18 cellular contexts compared by ENCODE assay signal in genomic region chr12:4246116-4246515, GRCh38. TPM values are rescaled to one million over a fixed set of nuclear protein-coding genes. Genes with fewer than 3 reads are reported as not detected.
DNase-seq lines count a peak whose midpoint lies in the region; TF ChIP-seq lines count a peak whose summit lies in the region.
"Had no signal": no experiment of that assay in that cellular context is flagged by ENCODE, and none has a peak within 500 bp of the region (broad histone marks: within the 10 kb centered on the region; RNA-seq: fewer than 3 reads in every experiment).

No MANE protein-coding gene starts in this region.

- H3K9me3 ChIP-seq in OCI-LY3 (ENCODE audit: insufficient read depth, low read length) (no peaks in the 10 kb centered on the region), tibial nerve (no peaks in the 10 kb centered on the region)
- H3K9me3 ChIP-seq: left lung had no signal

- peak overlapping the region; percentile 78 for H3K9ac ChIP-seq in OCI-LY3 (ENCODE audit: low read length)

- 28 to 31% methylated on average over 5 of the region's 5 CpGs for WGBS in tibial nerve, 2 donors

- H3K27ac ChIP-seq in OCI-LY3 (ENCODE audit: low read length) (peak overlapping the region; percentile 98), caudate nucleus (ENCODE audit: low read depth, low read length) (no peak overlapping the region), tibial nerve (peak overlapping the region in 1 of 4 donors; percentile 8)
- H3K27ac ChIP-seq: cardiac muscle cell, left lung had no signal

- H3K4me1 Mint-ChIP-seq in CD14-positive monocyte (peaks cover 54% of the 10 kb centered on the region), mesothelial cell of epicardium (peaks cover 15% of the 10 kb centered on the region)
- H3K4me1 Mint-ChIP-seq in activated naive CD8-positive, alpha-beta T cell treated with anti-CD3 and anti-CD28 coated beads for 36 hours, result peaks cover 12% of the 10 kb centered on the region

- no peak for TF ChIP-seq POLR2A in tibial nerve (IDR thresholded peaks at IDR 0.05)

- no peak overlapping the region for H2AFZ ChIP-seq in OCI-LY3 (ENCODE audit: low read depth, low read length)

- H3K27ac Mint-ChIP-seq in CD14-positive monocyte (peak overlapping the region in 5 of 7 donors; percentile 18 to 85 (median 30)), mesothelial cell of epicardium (peak overlapping the region; percentile 79)
- no peak overlapping the region for H3K27ac Mint-ChIP-seq in activated naive CD8-positive, alpha-beta T cell treated with anti-CD3 and anti-CD28 coated beads for 36 hours

- H3K27me3 Mint-ChIP-seq in CD14-positive monocyte (ENCODE audit: low read depth in 3 of 3) (peaks cover 14 to 27% (median 18%) of the 10 kb centered on the region in 3 donors), mesothelial cell of epicardium (ENCODE audit: low read depth) (peaks cover 5% of the 10 kb centered on the region)
- H3K27me3 Mint-ChIP-seq in activated naive CD8-positive, alpha-beta T cell treated with anti-CD3 and anti-CD28 coated beads for 36 hours, result peaks cover 28% of the 10 kb centered on the region

- H3K27me3 ChIP-seq in OCI-LY3 (ENCODE audit: low read depth, low read length) (no peaks in the 10 kb centered on the region), tibial nerve (no peaks in the 10 kb centered on the region)
- H3K27me3 ChIP-seq: cardiac muscle cell had no signal

- DNase-seq in CD14-positive monocyte (ENCODE audit: low spot score), result no peak
- peak; percentile 82 for DNase-seq in GM20000 (ENCODE audit: low spot score)
- DNase-seq in mesothelial cell of epicardium (ENCODE audit: low spot score in 2 of 2, unreplicated experiment in 2 of 2), result no peak
- no peak for DNase-seq in activated naive CD8-positive, alpha-beta T cell treated with anti-CD3 and anti-CD28 coated beads for 36 hours
- no peak for DNase-seq in caudate nucleus (lab: John Stamatoyannopoulos, UW)
- DNase-seq in tibial nerve (ENCODE audit: low spot score in 2 of 2), result no peak
- no peak for DNase-seq in NCI-H2081 treated with DMSO at 0.1 percent for 48 hours (lab: John Stamatoyannopoulos, UW)
- DNase-seq: activated CD4-positive, alpha-beta T cell treated with anti-CD3 and anti-CD28 coated beads, Interleukin-2, amount 50 U/mL, for 48 hours; activated T-cell treated with anti-CD3 and anti-CD28 coated beads, Interleukin-2, amount 50 U/mL, for 4 hours; Calu3; left lung; naive thymus-derived CD4-positive, alpha-beta T cell; NCI-H1417 treated with DMSO at 0.1 percent for 48 hours; NCI-H226; T1000 had no signal

- H3K9me3 Mint-ChIP-seq in CD14-positive monocyte (peaks cover 0 to 5% (median 3%) of the 10 kb centered on the region in 7 donors), mesothelial cell of epicardium (no peaks in the 10 kb centered on the region)
- peaks cover 2% of the 10 kb centered on the region for H3K9me3 Mint-ChIP-seq in activated naive CD8-positive, alpha-beta T cell treated with anti-CD3 and anti-CD28 coated beads for 36 hours
- H3K9me3 Mint-ChIP-seq: activated T-cell treated with anti-CD3 and anti-CD28 coated beads, Interleukin-2, amount 50 U/mL, for 4 hours; IgD-negative memory B cell had no signal

- H3K4me1 ChIP-seq in OCI-LY3 (ENCODE audit: low read length) (peaks cover 80% of the 10 kb centered on the region), tibial nerve (peaks cover 0 to 5% (median 0%) of the 10 kb centered on the region in 4 donors)

- H3K36me3 Mint-ChIP-seq in CD14-positive monocyte (peaks cover 0 to 15% of the 10 kb centered on the region in 2 donors), mesothelial cell of epicardium (no peaks in the 10 kb centered on the region)
- H3K36me3 Mint-ChIP-seq in activated naive CD8-positive, alpha-beta T cell treated with anti-CD3 and anti-CD28 coated beads for 36 hours, result no peaks in the 10 kb centered on the region
- H3K36me3 Mint-ChIP-seq: IgD-negative memory B cell had no signal

- H3K4me3 Mint-ChIP-seq in CD14-positive monocyte, result no peak overlapping the region
- H3K4me3 Mint-ChIP-seq in mesothelial cell of epicardium, result no peak overlapping the region
- no peak overlapping the region for H3K4me3 Mint-ChIP-seq in activated naive CD8-positive, alpha-beta T cell treated with anti-CD3 and anti-CD28 coated beads for 36 hours
- H3K4me3 Mint-ChIP-seq: activated T-cell treated with anti-CD3 and anti-CD28 coated beads, Interleukin-2, amount 50 U/mL, for 4 hours; IgD-negative memory B cell; naive thymus-derived CD4-positive, alpha-beta T cell had no signal

- no peak for TF ChIP-seq EP300 in tibial nerve (IDR thresholded peaks at IDR 0.05)

- H3K4me3 ChIP-seq in OCI-LY3 (ENCODE audit: low read length), result peak overlapping the region; percentile 41
- H3K4me3 ChIP-seq in tibial nerve, result no peak overlapping the region
- H3K4me3 ChIP-seq: cardiac muscle cell, left lung had no signal

- H3K79me2 ChIP-seq in OCI-LY3 (ENCODE audit: low read length), result no peaks in the 10 kb centered on the region

- no peak for TF ChIP-seq CTCF in CD14-positive monocyte (IDR thresholded peaks at IDR 0.05)
- no peak for TF ChIP-seq CTCF in GM20000 (IDR thresholded peaks at IDR 0.05; ENCODE audit: extremely low read depth, missing control alignments)
- no peak for TF ChIP-seq CTCF in OCI-LY3 (IDR thresholded peaks at IDR 0.05; ENCODE audit: low read depth, low read length)
- TF ChIP-seq CTCF in mesothelial cell of epicardium (IDR thresholded peaks at IDR 0.05; ENCODE audit: unreplicated experiment), result no peak
- TF ChIP-seq CTCF in tibial nerve (IDR thresholded peaks at IDR 0.05), result no peak

- intact Hi-C loops in CD14-positive monocyte (cut with micrococcal nuclease), result no loop called here

- H3K36me3 ChIP-seq in OCI-LY3 (replicated peaks; ENCODE audit: low read depth, low read length) (no peaks in the 10 kb centered on the region), tibial nerve (no peaks in the 10 kb centered on the region)
- H3K36me3 ChIP-seq: cardiac muscle cell, left lung had no signal

- peak overlapping the region; percentile 68 for H3K4me2 ChIP-seq in OCI-LY3 (ENCODE audit: low read length)

- H4K20me1 ChIP-seq in OCI-LY3 (ENCODE audit: insufficient read depth, low read length), result no peaks in the 10 kb centered on the region

RNA-seq across cellular contexts. Expression of gene CCND2, which starts 27.4 kb away (rescaled TPM):
- 1 to 10 TPM; 3.6 to 3.9 TPM for polyA plus RNA-seq in CD14-positive monocyte
- total RNA-seq in mesothelial cell of epicardium, result 393 to 412 TPM (median 404 TPM) in 3 replicates
- total RNA-seq in activated naive CD8-positive, alpha-beta T cell treated with anti-CD3 and anti-CD28 coated beads for 36 hours, result 100 to 1,000 TPM; 749 TPM
- 100 to 1,000 TPM in 1 of 4 donors, 10 to 100 TPM in 3; 84.1 to 124 (median 89.7) TPM for total RNA-seq in tibial nerve
